ENCODE assay signal across 15 cellular contexts in genomic region chr11:98227266-98227665, GRCh38.
DNase-seq lines count a peak whose midpoint lies in the region; ATAC-seq and TF ChIP-seq lines count a peak whose summit lies in the region.
"Had no signal": no experiment of that assay in that cellular context is flagged by ENCODE, and none has a peak within 500 bp of the region (broad histone marks: within the 10 kb centered on the region; RNA-seq: fewer than 3 reads in every experiment).

No MANE protein-coding gene starts in this region.

- intact Hi-C loops in mucosa of descending colon (cut with DNase I, micrococcal nuclease): no loop called here

- no peaks in the 10 kb centered on the region for H3K4me1 ChIP-seq in mucosa of descending colon (ENCODE audit: low read depth)
- H3K4me1 ChIP-seq: BLaER1 had no signal

- DNase-seq in NCI-H446 treated with DMSO at 0.1 percent for 48 hours (lab: John Stamatoyannopoulos, UW) (peak; percentile 3), NCI-H446 (lab: John Stamatoyannopoulos, UW) (no peak), NCI-H69 (lab: John Stamatoyannopoulos, UW) (peak; percentile 81), choroid plexus epithelial cell (ENCODE audit: low read depth) (peak; percentile 61), activated gamma-delta T cell treated with Interleukin-2 at 50 U/mL for 16 hours (no peak), hippocampal formation (lab: John Stamatoyannopoulos, UW) (no peak), mucosa of descending colon (no peak)
- DNase-seq: 8988T; CD4-positive, alpha-beta memory T cell; DMS153; DMS79; GDM1; H9 had no signal

- no peak for ATAC-seq in mucosa of descending colon
- ATAC-seq: HepG2 had no signal

- H3K9me3 ChIP-seq in mucosa of descending colon: peaks cover 21% of the 10 kb centered on the region
- H3K9me3 ChIP-seq: BLaER1 had no signal

- no peaks in the 10 kb centered on the region for H3K36me3 ChIP-seq in mucosa of descending colon (ENCODE audit: low read depth)
- H3K36me3 ChIP-seq: BLaER1 had no signal

- TF ChIP-seq CTCF in choroid plexus epithelial cell (conservative IDR thresholded peaks at IDR 0.05; ENCODE audit: low read depth, low read length) (no peak), mucosa of descending colon (IDR thresholded peaks at IDR 0.05) (no peak)

- H3K4me3 ChIP-seq in choroid plexus epithelial cell (ENCODE audit: low read depth, low read length): no peak overlapping the region
- no peak overlapping the region for H3K4me3 ChIP-seq in mucosa of descending colon
- H3K4me3 ChIP-seq: BLaER1 had no signal

Comparison
In these comparisons a context has a peak if more than half of its experiments do, and no peak if none do; other contexts are left out.
1. DNase-seq: peak in NCI-H446 treated with DMSO at 0.1 percent for 48 hours (single experiment), NCI-H69 (single experiment) and choroid plexus epithelial cell (single experiment); none in NCI-H446 (0 of 2), activated gamma-delta T cell treated with Interleukin-2 at 50 U/mL for 16 hours (single experiment), hippocampal formation (0 of 2) and mucosa of descending colon (0 of 3).